In the genomic region with DNA sequence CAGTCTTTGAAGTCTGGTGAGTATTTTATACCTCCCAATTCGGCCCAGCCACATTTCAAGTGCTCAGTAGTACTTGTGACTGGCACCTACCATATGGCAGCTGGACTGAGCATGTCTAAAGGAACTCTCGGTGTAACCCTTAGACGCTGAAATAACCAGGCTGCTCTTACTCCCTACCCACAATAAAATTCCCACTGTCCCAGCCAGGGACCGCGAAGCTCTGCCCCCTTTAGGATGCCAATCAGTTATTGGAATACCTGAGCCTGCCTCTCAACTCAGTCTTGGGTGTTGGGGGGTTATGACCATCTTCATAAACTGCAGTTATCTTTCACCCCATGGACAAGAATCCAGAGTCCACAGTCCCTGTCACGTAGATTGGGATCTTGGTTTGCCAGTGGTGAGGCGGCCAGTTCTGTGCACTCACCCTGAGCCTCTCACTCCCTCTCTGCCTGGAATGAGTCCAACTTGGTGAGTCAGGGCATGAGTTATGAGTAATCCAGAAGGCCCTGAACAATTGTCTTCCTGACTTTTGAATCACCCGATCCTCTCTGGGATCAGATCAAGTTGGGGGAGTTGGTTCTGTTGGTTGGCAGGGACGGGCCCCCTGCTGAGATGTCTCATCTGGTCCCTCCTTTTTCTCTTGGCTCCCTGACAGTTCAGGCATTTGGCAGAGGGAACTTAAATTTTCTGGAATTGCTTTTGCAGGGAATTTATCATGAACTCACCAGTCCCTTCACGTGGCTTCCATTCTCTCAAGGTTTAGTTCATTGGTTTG, we compare ENCODE assay signal across 1 cellular context.
TF ChIP-seq lines count a peak whose summit lies in the region.

No MANE protein-coding gene starts in this region.

TF ChIP-seq in HEK293, 187 proteins besides CTCF, POLR2A, EP300 and RAD21 (continued from another document):
- TF ChIP-seq, protein P1, sequence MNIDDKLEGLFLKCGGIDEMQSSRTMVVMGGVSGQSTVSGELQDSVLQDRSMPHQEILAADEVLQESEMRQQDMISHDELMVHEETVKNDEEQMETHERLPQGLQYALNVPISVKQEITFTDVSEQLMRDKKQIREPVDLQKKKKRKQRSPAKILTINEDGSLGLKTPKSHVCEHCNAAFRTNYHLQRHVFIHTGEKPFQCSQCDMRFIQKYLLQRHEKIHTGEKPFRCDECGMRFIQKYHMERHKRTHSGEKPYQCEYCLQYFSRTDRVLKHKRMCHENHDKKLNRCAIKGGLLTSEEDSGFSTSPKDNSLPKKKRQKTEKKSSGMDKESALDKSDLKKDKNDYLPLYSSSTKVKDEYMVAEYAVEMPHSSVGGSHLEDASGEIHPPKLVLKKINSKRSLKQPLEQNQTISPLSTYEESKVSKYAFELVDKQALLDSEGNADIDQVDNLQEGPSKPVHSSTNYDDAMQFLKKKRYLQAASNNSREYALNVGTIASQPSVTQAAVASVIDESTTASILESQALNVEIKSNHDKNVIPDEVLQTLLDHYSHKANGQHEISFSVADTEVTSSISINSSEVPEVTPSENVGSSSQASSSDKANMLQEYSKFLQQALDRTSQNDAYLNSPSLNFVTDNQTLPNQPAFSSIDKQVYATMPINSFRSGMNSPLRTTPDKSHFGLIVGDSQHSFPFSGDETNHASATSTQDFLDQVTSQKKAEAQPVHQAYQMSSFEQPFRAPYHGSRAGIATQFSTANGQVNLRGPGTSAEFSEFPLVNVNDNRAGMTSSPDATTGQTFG (tag by site-specific recombination; IDR thresholded peaks at IDR 0.05; ENCODE audit: borderline replicate concordance): no peak
- TF ChIP-seq KLF9 (tag by site-specific recombination; IDR thresholded peaks at IDR 0.05; ENCODE audit: low read depth) (peak; percentile 38; the same call in 1 of the 2 replicates), ZNF843 (tag by site-specific recombination; IDR thresholded peaks at IDR 0.05) (peak; percentile 80), IKZF3 (tag by site-specific recombination; IDR thresholded peaks at IDR 0.05) (peak; percentile 94), SP3 (tag by site-specific recombination; IDR thresholded peaks at IDR 0.05) (peak; percentile 47), ZEB2 (tag by site-specific recombination; IDR thresholded peaks at IDR 0.05) (peak; percentile 94), ZNF174 (tag by site-specific recombination; IDR thresholded peaks at IDR 0.05) (no peak), ZNF623 (tag by site-specific recombination; IDR thresholded peaks at IDR 0.05) (no peak), ZBTB7A (tag by site-specific recombination; IDR thresholded peaks at IDR 0.05; ENCODE audit: low read depth) (no peak), GLIS1 (tag by site-specific recombination; IDR thresholded peaks at IDR 0.05) (peak; percentile 94), ZNF24 (tag by site-specific recombination; IDR thresholded peaks at IDR 0.05) (peak; percentile 92; the same call in 1 of the 2 replicates), ZNF660 (tag by site-specific recombination; IDR thresholded peaks at IDR 0.05) (peak; percentile 97), ZNF335 (tag by site-specific recombination; conservative IDR thresholded peaks at IDR 0.05) (peak; percentile 69), ZNF155 (tag by site-specific recombination; IDR thresholded peaks at IDR 0.05) (no peak), GLIS2 (tag by site-specific recombination; IDR thresholded peaks at IDR 0.05) (peak; percentile 49; the same call in 1 of the 2 replicates), ZNF600 (tag by site-specific recombination; IDR thresholded peaks at IDR 0.05) (peak; percentile 89), KLF10 (tag by site-specific recombination; IDR thresholded peaks at IDR 0.05) (peak; percentile 60), ZBTB8A (tag by site-specific recombination; IDR thresholded peaks at IDR 0.05) (peak; percentile 26; the same call in 1 of the 2 replicates), KLF8 (tag by site-specific recombination; IDR thresholded peaks at IDR 0.05) (peak; percentile 88), ZNF561 (tag by site-specific recombination; IDR thresholded peaks at IDR 0.05; ENCODE audit: borderline replicate concordance) (peak; percentile 69; the same call in 1 of the 2 replicates), REPIN1 (tag by site-specific recombination; IDR thresholded peaks at IDR 0.05; ENCODE audit: low read depth) (no peak), ZNF184 (tag by site-specific recombination; IDR thresholded peaks at IDR 0.05) (peak; percentile 93), ZNF324 (tag by site-specific recombination; IDR thresholded peaks at IDR 0.05) (0 out of 2 replicates have a peak, but pooled peaks have one; percentile 68), OSR2 (tag by site-specific recombination; IDR thresholded peaks at IDR 0.05) (peak; percentile 83), GFI1B (tag by site-specific recombination; IDR thresholded peaks at IDR 0.05) (0 out of 2 replicates have a peak, but pooled peaks have one; percentile 3), ZSCAN23 (tag by site-specific recombination; IDR thresholded peaks at IDR 0.05) (0 out of 2 replicates have a peak, but pooled peaks have one; percentile 42), SP2 (tag by site-specific recombination; IDR thresholded peaks at IDR 0.05) (peak; percentile 33; the same call in 1 of the 2 replicates), ZNF558 (tag by site-specific recombination; IDR thresholded peaks at IDR 0.05) (peak; percentile 74), YY2 (tag by site-specific recombination; IDR thresholded peaks at IDR 0.05) (no peak), ZBTB17 (tag by site-specific recombination; IDR thresholded peaks at IDR 0.05) (peak; percentile 98), ZXDB (tag by site-specific recombination; IDR thresholded peaks at IDR 0.05) (peak; percentile 92), ZNF274 (IDR thresholded peaks at IDR 0.05; ENCODE audit: low read length) (no peak), ZNF274 (tag by site-specific recombination; IDR thresholded peaks at IDR 0.05; ENCODE audit: borderline replicate concordance) (no peak), ZSCAN30 (tag by site-specific recombination; IDR thresholded peaks at IDR 0.05) (peak; percentile 60; the same call in 1 of the 2 replicates), ZNF555 (tag by site-specific recombination; conservative IDR thresholded peaks at IDR 0.05) (no peak), ZNF510 (tag by site-specific recombination; IDR thresholded peaks at IDR 0.05; ENCODE audit: insufficient replicate concordance) (no peak)
- TF ChIP-seq, protein P2, sequence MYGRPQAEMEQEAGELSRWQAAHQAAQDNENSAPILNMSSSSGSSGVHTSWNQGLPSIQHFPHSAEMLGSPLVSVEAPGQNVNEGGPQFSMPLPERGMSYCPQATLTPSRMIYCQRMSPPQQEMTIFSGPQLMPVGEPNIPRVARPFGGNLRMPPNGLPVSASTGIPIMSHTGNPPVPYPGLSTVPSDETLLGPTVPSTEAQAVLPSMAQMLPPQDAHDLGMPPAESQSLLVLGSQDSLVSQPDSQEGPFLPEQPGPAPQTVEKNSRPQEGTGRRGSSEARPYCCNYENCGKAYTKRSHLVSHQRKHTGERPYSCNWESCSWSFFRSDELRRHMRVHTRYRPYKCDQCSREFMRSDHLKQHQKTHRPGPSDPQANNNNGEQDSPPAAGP (tag by site-specific recombination; IDR thresholded peaks at IDR 0.05): peak; percentile 86
- TF ChIP-seq, protein P3, sequence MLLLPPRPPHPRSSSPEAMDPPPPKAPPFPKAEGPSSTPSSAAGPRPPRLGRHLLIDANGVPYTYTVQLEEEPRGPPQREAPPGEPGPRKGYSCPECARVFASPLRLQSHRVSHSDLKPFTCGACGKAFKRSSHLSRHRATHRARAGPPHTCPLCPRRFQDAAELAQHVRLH (tag by site-specific recombination; IDR thresholded peaks at IDR 0.05): 0 out of 2 replicates have a peak, but pooled peaks have one; percentile 38
- TF ChIP-seq, protein P4, sequence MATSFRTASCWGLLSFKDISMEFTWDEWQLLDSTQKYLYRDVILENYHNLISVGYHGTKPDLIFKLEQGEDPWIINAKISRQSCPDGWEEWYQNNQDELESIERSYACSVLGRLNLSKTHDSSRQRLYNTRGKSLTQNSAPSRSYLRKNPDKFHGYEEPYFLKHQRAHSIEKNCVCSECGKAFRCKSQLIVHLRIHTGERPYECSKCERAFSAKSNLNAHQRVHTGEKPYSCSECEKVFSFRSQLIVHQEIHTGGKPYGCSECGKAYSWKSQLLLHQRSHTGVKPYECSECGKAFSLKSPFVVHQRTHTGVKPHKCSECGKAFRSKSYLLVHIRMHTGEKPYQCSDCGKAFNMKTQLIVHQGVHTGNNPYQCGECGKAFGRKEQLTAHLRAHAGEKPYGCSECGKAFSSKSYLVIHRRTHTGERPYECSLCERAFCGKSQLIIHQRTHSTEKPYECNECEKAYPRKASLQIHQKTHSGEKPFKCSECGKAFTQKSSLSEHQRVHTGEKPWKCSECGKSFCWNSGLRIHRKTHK (tag by site-specific recombination; IDR thresholded peaks at IDR 0.05): no peak
- TF ChIP-seq, protein P5, sequence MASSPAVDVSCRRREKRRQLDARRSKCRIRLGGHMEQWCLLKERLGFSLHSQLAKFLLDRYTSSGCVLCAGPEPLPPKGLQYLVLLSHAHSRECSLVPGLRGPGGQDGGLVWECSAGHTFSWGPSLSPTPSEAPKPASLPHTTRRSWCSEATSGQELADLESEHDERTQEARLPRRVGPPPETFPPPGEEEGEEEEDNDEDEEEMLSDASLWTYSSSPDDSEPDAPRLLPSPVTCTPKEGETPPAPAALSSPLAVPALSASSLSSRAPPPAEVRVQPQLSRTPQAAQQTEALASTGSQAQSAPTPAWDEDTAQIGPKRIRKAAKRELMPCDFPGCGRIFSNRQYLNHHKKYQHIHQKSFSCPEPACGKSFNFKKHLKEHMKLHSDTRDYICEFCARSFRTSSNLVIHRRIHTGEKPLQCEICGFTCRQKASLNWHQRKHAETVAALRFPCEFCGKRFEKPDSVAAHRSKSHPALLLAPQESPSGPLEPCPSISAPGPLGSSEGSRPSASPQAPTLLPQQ (tag by site-specific recombination; IDR thresholded peaks at IDR 0.05): peak; percentile 76; the same call in 1 of the 2 replicates
- TF ChIP-seq, protein P6, sequence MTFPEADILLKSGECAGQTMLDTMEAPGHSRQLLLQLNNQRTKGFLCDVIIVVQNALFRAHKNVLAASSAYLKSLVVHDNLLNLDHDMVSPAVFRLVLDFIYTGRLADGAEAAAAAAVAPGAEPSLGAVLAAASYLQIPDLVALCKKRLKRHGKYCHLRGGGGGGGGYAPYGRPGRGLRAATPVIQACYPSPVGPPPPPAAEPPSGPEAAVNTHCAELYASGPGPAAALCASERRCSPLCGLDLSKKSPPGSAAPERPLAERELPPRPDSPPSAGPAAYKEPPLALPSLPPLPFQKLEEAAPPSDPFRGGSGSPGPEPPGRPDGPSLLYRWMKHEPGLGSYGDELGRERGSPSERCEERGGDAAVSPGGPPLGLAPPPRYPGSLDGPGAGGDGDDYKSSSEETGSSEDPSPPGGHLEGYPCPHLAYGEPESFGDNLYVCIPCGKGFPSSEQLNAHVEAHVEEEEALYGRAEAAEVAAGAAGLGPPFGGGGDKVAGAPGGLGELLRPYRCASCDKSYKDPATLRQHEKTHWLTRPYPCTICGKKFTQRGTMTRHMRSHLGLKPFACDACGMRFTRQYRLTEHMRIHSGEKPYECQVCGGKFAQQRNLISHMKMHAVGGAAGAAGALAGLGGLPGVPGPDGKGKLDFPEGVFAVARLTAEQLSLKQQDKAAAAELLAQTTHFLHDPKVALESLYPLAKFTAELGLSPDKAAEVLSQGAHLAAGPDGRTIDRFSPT (tag by site-specific recombination; IDR thresholded peaks at IDR 0.05): peak; percentile 78; the same call in 1 of the 2 replicates
- TF ChIP-seq, protein P7, sequence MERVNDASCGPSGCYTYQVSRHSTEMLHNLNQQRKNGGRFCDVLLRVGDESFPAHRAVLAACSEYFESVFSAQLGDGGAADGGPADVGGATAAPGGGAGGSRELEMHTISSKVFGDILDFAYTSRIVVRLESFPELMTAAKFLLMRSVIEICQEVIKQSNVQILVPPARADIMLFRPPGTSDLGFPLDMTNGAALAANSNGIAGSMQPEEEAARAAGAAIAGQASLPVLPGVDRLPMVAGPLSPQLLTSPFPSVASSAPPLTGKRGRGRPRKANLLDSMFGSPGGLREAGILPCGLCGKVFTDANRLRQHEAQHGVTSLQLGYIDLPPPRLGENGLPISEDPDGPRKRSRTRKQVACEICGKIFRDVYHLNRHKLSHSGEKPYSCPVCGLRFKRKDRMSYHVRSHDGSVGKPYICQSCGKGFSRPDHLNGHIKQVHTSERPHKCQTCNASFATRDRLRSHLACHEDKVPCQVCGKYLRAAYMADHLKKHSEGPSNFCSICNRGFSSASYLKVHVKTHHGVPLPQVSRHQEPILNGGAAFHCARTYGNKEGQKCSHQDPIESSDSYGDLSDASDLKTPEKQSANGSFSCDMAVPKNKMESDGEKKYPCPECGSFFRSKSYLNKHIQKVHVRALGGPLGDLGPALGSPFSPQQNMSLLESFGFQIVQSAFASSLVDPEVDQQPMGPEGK (tag by site-specific recombination; IDR thresholded peaks at IDR 0.05): peak; percentile 91
- TF ChIP-seq, protein P8, sequence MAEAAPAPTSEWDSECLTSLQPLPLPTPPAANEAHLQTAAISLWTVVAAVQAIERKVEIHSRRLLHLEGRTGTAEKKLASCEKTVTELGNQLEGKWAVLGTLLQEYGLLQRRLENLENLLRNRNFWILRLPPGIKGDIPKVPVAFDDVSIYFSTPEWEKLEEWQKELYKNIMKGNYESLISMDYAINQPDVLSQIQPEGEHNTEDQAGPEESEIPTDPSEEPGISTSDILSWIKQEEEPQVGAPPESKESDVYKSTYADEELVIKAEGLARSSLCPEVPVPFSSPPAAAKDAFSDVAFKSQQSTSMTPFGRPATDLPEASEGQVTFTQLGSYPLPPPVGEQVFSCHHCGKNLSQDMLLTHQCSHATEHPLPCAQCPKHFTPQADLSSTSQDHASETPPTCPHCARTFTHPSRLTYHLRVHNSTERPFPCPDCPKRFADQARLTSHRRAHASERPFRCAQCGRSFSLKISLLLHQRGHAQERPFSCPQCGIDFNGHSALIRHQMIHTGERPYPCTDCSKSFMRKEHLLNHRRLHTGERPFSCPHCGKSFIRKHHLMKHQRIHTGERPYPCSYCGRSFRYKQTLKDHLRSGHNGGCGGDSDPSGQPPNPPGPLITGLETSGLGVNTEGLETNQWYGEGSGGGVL (tag by site-specific recombination; IDR thresholded peaks at IDR 0.05): peak; percentile 90
